Comparison of ENCODE assay signal across 1 cellular context in genomic region chr18:9535430-9535972, GRCh38.
TF ChIP-seq lines count a peak whose summit lies in the region.

No MANE protein-coding gene starts in this region.

TF ChIP-seq in HepG2, 621 proteins besides CTCF, POLR2A, EP300 and RAD21 (continued from another document and continues in another):
- TF ChIP-seq ZNF580 (CRISPR knock-in tag; IDR thresholded peaks at IDR 0.05; ENCODE audit: borderline replicate concordance, low read depth) = peak; percentile 54; the same call in 1 of the 2 replicates
- TF ChIP-seq HMGXB3 (CRISPR knock-in tag; IDR thresholded peaks at IDR 0.05; ENCODE audit: borderline replicate concordance) = no peak
- no peak for TF ChIP-seq SP5 (CRISPR knock-in tag; IDR thresholded peaks at IDR 0.05; ENCODE audit: borderline replicate concordance, low read depth)
- no peak for TF ChIP-seq ATF7-NPFF (CRISPR knock-in tag; IDR thresholded peaks at IDR 0.05; ENCODE audit: low read depth)
- no peak for TF ChIP-seq ZNF44 (CRISPR knock-in tag; IDR thresholded peaks at IDR 0.05)
- no peak for TF ChIP-seq SNAPC2 (CRISPR knock-in tag; IDR thresholded peaks at IDR 0.05)
- TF ChIP-seq JUND (CRISPR knock-in tag; IDR thresholded peaks at IDR 0.05) = 0 out of 2 replicates have a peak, but pooled peaks have one; percentile 26
- TF ChIP-seq HDAC1 (CRISPR knock-in tag; IDR thresholded peaks at IDR 0.05) = no peak
- TF ChIP-seq ZNF772 (CRISPR knock-in tag; IDR thresholded peaks at IDR 0.05) = no peak
- TF ChIP-seq ZBTB34 (CRISPR knock-in tag; IDR thresholded peaks at IDR 0.05) = no peak
- no peak for TF ChIP-seq ZNF724P (CRISPR knock-in tag; IDR thresholded peaks at IDR 0.05; ENCODE audit: borderline replicate concordance)
- no peak for TF ChIP-seq ZNF34 (CRISPR knock-in tag; IDR thresholded peaks at IDR 0.05; ENCODE audit: borderline replicate concordance)
- TF ChIP-seq ZNF687 (CRISPR knock-in tag; IDR thresholded peaks at IDR 0.05) = peak; percentile 64
- 0 out of 2 replicates have a peak, but pooled peaks have one; percentile 19 for TF ChIP-seq ZNF337 (CRISPR knock-in tag; IDR thresholded peaks at IDR 0.05; ENCODE audit: borderline replicate concordance, low read depth)
- no peak for TF ChIP-seq NFYC (CRISPR knock-in tag; IDR thresholded peaks at IDR 0.05)
- no peak for TF ChIP-seq AHR (CRISPR knock-in tag; IDR thresholded peaks at IDR 0.05)
- no peak for TF ChIP-seq ZSCAN21 (CRISPR knock-in tag; IDR thresholded peaks at IDR 0.05; ENCODE audit: borderline replicate concordance)
- TF ChIP-seq SOX13 (IDR thresholded peaks at IDR 0.05) = no peak
- peak in 1 of 2 experiments; percentile 85; a peak in 2 of 4 replicates for TF ChIP-seq SOX13 (CRISPR knock-in tag; conservative IDR thresholded peaks at IDR 0.05 in 1 of 2, IDR thresholded peaks at IDR 0.05 in 1 of 2)
- TF ChIP-seq HNF1A (IDR thresholded peaks at IDR 0.05; ENCODE audit: low read depth) = no peak
- no peak for TF ChIP-seq HNF1A (CRISPR knock-in tag; IDR thresholded peaks at IDR 0.05; ENCODE audit: borderline replicate concordance)
- TF ChIP-seq HOMEZ (CRISPR knock-in tag; IDR thresholded peaks at IDR 0.05; ENCODE audit: low read depth) = peak; percentile 80
- 0 out of 2 replicates have a peak, but pooled peaks have one; percentile 38 for TF ChIP-seq ZBTB26 (CRISPR knock-in tag; IDR thresholded peaks at IDR 0.05; ENCODE audit: borderline replicate concordance)
- no peak for TF ChIP-seq FLYWCH1 (CRISPR knock-in tag; IDR thresholded peaks at IDR 0.05)
- TF ChIP-seq SOX6 (IDR thresholded peaks at IDR 0.05) = no peak
- TF ChIP-seq SOX6 (CRISPR knock-in tag; IDR thresholded peaks at IDR 0.05) = peak; percentile 79
- TF ChIP-seq BCL6 (CRISPR knock-in tag; IDR thresholded peaks at IDR 0.05) = peak; percentile 82
- no peak for TF ChIP-seq ZNF383 (CRISPR knock-in tag; IDR thresholded peaks at IDR 0.05; ENCODE audit: borderline replicate concordance)
- no peak for TF ChIP-seq YEATS4 (CRISPR knock-in tag; IDR thresholded peaks at IDR 0.05; ENCODE audit: borderline replicate concordance)
- TF ChIP-seq ZNF460 (CRISPR knock-in tag; IDR thresholded peaks at IDR 0.05; ENCODE audit: borderline replicate concordance) = no peak
- peak; percentile 33; the same call in 1 of the 3 replicates for TF ChIP-seq MXI1 (IDR thresholded peaks at IDR 0.05; ENCODE audit: borderline replicate concordance, low read depth, low read length)
- TF ChIP-seq GLMP (CRISPR knock-in tag; IDR thresholded peaks at IDR 0.05; ENCODE audit: borderline replicate concordance) = no peak
- TF ChIP-seq GATAD2A (CRISPR knock-in tag; IDR thresholded peaks at IDR 0.05) = peak; percentile 79
- no peak for TF ChIP-seq SRF (IDR thresholded peaks at IDR 0.05; ENCODE audit: low read depth, low read length)
- TF ChIP-seq ZNF782 (CRISPR knock-in tag; IDR thresholded peaks at IDR 0.05; ENCODE audit: borderline replicate concordance) = no peak
- TF ChIP-seq NBN (conservative IDR thresholded peaks at IDR 0.05) = no peak
- TF ChIP-seq MAX (IDR thresholded peaks at IDR 0.05) = peak; percentile 66; the same call in 1 of the 2 replicates
- no peak for TF ChIP-seq ZNF326 (CRISPR knock-in tag; IDR thresholded peaks at IDR 0.05; ENCODE audit: borderline replicate concordance)
- TF ChIP-seq MLX (CRISPR knock-in tag; IDR thresholded peaks at IDR 0.05) = peak; percentile 76
- TF ChIP-seq HDAC2 (CRISPR knock-in tag; IDR thresholded peaks at IDR 0.05) = peak; percentile 72
- peak; percentile 98 for TF ChIP-seq TEAD3 (CRISPR knock-in tag; optimal IDR thresholded peaks at IDR 0.05; ENCODE audit: borderline replicate concordance)
- TF ChIP-seq NFE2L2 (IDR thresholded peaks at IDR 0.05; ENCODE audit: low read length) = no peak
- TF ChIP-seq ZNF777 (CRISPR knock-in tag; IDR thresholded peaks at IDR 0.05) = no peak
- TF ChIP-seq HMG20A (CRISPR knock-in tag; IDR thresholded peaks at IDR 0.05; ENCODE audit: borderline replicate concordance) = peak; percentile 41; the same call in 1 of the 2 replicates
